8 cellular contexts compared by ENCODE assay signal in genomic region chr17:32007463-32008298, GRCh38. TPM values are rescaled to one million over a fixed set of nuclear protein-coding genes. Genes with fewer than 3 reads are reported as not detected.
DNase-seq lines count a peak whose midpoint lies in the region; ATAC-seq, FAIRE-seq and TF ChIP-seq lines count a peak whose summit lies in the region.

No MANE protein-coding gene starts in this region.

- TF ChIP-seq CTCF in BJ (IDR thresholded peaks at IDR 0.05; ENCODE audit: insufficient read depth, low read depth, low read length) (no peak), prostate gland (IDR thresholded peaks at IDR 0.05) (no peak)

- ATAC-seq in HG03432 (IDR thresholded peaks at IDR 0.05; ENCODE audit: unreplicated experiment) (peak; percentile 42), left ventricle myocardium superior (peak; percentile 81)

- WGBS in prostate gland: under 1% methylated on average over 77 of the region's 80 CpGs

- no peaks in the 10 kb centered on the region for H3K36me3 ChIP-seq in BJ (ENCODE audit: control insufficient read depth, insufficient read depth, low read length)
- no peaks in the 10 kb centered on the region for H3K36me3 ChIP-seq in prostate gland

- CTCF ChIA-PET in BJ (lab: Yijun Ruan, JAX): interaction anchor here (0.6 to 3.8 kb wide), 11 partner anchors 8 to 142 kb away, joined by 3 to 28 read pairs (median 6); partner anchors contain the start of gene RHOT1

- H3K4me1 ChIP-seq in prostate gland (replicated peaks): no peaks in the 10 kb centered on the region

- intact Hi-C loops in left ventricle myocardium superior (cut with micrococcal nuclease) (no loop called here), prostate gland (cut with DNase I) (loop anchor here (5.0 kb wide), 1 partner anchor 135 kb away; the partner anchor contains the start of gene RHOT1)

- H3K9me3 ChIP-seq in prostate gland: no peaks in the 10 kb centered on the region

- peak overlapping the region; percentile 58 for H3K4me3 ChIP-seq in BJ (ENCODE audit: low read depth, low read length)
- H3K4me3 ChIP-seq in prostate gland: peak overlapping the region; percentile 78 to 96

- H3K27me3 ChIP-seq in BJ (ENCODE audit: control insufficient read depth, insufficient read depth, low read length) (no peaks in the 10 kb centered on the region), prostate gland (replicated peaks; ENCODE audit: insufficient read depth) (no peaks in the 10 kb centered on the region)

- DNase-seq in BJ (ENCODE audit: low read depth): no peak
- peak; percentile 12 for DNase-seq in GM19239 (ENCODE audit: insufficient read length, low spot score)
- DNase-seq in RPMI8226: peak; percentile 35
- DNase-seq in amniotic epithelial cell (ENCODE audit: low read depth): peak; percentile 25
- DNase-seq in left ventricle myocardium superior: no peak
- peak; percentile 29 for DNase-seq in prostate gland (ENCODE audit: low spot score)
- DNase-seq in middle frontal gyrus (ENCODE audit: extremely low spot score, low spot score): no peak

- no peak for TF ChIP-seq POLR2A in prostate gland (IDR thresholded peaks at IDR 0.05)

- POLR2A ChIA-PET in BJ (lab: Charles Lee): no interaction called here

- peak overlapping the region; percentile 85 to 90 for H3K27ac ChIP-seq in prostate gland

- peak; percentile 58 for FAIRE-seq in GM19239 (lab: Jason Lieb, UNC)

RNA-seq across cellular contexts. Expression of gene LRRC37B, which starts 0.5 kb away (rescaled TPM):
- 8.6 and 11.4 TPM in 2 replicates for polyA plus RNA-seq in BJ (2011; rRNA removed)
- 14.2 and 14.7 TPM in 2 replicates for polyA minus RNA-seq in BJ (2011; rRNA and poly(A)+ RNA removed)
- total RNA-seq in left ventricle myocardium superior (4.8 TPM), prostate gland (10 to 100 TPM in 1 of 2 donors, 1 to 10 TPM in 1; 8.7 to 23.6 TPM)

Comparison
In these comparisons a context has a peak if more than half of its experiments do, and no peak if none do; other contexts are left out.
1. DNase-seq: peak in GM19239 (single experiment), RPMI8226 (single experiment), amniotic epithelial cell (single experiment) and prostate gland (single experiment); none in BJ (single experiment), left ventricle myocardium superior (single experiment) and middle frontal gyrus (single experiment).